Comparison of ENCODE assay signal across 8 cellular contexts in genomic region chr19:5622465-5623396, GRCh38. TPM values are rescaled to one million over a fixed set of nuclear protein-coding genes. Genes with fewer than 3 reads are reported as not detected.
A peak's percentile ranks its signal among the peaks of the same experiment; 100 is the strongest.
DNase-seq lines count a peak whose midpoint lies in the region; ATAC-seq lines count a peak whose summit lies in the region.

Gene SAFB, plus strand, starts transcription at chr19:5623083. Its CDS starts 123 bp downstream, at chr19:5623206.
Gene SAFB2, minus strand, starts transcription at chr19:5622776. Its CDS starts 61 bp downstream, at chr19:5622715.

- ATAC-seq in GM19351 (IDR thresholded peaks at IDR 0.05; ENCODE audit: unreplicated experiment) (peak; percentile 84), HG03521 (IDR thresholded peaks at IDR 0.05; ENCODE audit: unreplicated experiment) (peak; percentile 80), left colon (peak; percentile 91)

- intact Hi-C loops in left colon (cut with DNase I, micrococcal nuclease), result no loop called here

- no peaks in the 10 kb centered on the region for H3K27me3 ChIP-seq in BLaER1 treated with 17β-estradiol and CSF1 and Interleukin-3, amounts not matched to agents 10 nM and 100 nM

- H3K4me2 ChIP-seq in BLaER1 treated with 17β-estradiol and CSF1 and Interleukin-3, amounts not matched to agents 10 nM and 100 nM, result peak within 1 kb of the TSS; percentile 95 to 98 (median 97)

- H3K4me1 ChIP-seq in BLaER1 treated with 17β-estradiol and CSF1 and Interleukin-3, amounts not matched to agents 10 nM and 100 nM, result peaks cover 58 to 67% (median 63%) of the 10 kb centered on the region in 10 experiments

- H3K4me3 ChIP-seq in BLaER1 treated with 17β-estradiol and CSF1 and Interleukin-3, amounts not matched to agents 10 nM and 100 nM, result peak within 1 kb of the TSS; percentile 95 to 100 (median 99)

- H3K9ac ChIP-seq in BLaER1 treated with 17β-estradiol and CSF1 and Interleukin-3, amounts not matched to agents 10 nM and 100 nM, result peak within 1 kb of the TSS; percentile 95 to 99 (median 98)

- peaks cover 58 to 72% (median 68%) of the 10 kb centered on the region in 11 experiments for H3K36me3 ChIP-seq in BLaER1 treated with 17β-estradiol and CSF1 and Interleukin-3, amounts not matched to agents 10 nM and 100 nM

- no peaks in the 10 kb centered on the region for H3K9me3 ChIP-seq in BLaER1 treated with 17β-estradiol and CSF1 and Interleukin-3, amounts not matched to agents 10 nM and 100 nM (replicated peaks in 1 of 11)

- H4K20me1 ChIP-seq in BLaER1 treated with 17β-estradiol and CSF1 and Interleukin-3, amounts not matched to agents 10 nM and 100 nM, result peaks cover 68 to 92% (median 88%) of the 10 kb centered on the region in 11 experiments

- DNase-seq in NCI-H748 (lab: John Stamatoyannopoulos, UW; ENCODE audit: unreplicated experiment), result peak; percentile 99
- peak; percentile 99 for DNase-seq in activated CD4-positive, alpha-beta T cell treated with anti-CD3 and anti-CD28 coated beads, Interleukin-2, amount 50 U/mL, for 1 hour
- peak; percentile 89 for DNase-seq in cortex of kidney (lab: John Stamatoyannopoulos, UW)
- peak; percentile 99 for DNase-seq in left colon
- DNase-seq in stimulated activated CD4-positive, alpha-beta T cell treated with anti-CD3 and anti-CD28 coated beads, Interleukin-1b, Interleukin-23, amount 100 ng/mL, for 48 hours, result peak; percentile 100

- H3K27ac ChIP-seq in BLaER1 treated with 17β-estradiol and CSF1 and Interleukin-3, amounts not matched to agents 10 nM and 100 nM, result peak within 1 kb of the TSS; percentile 92 to 98 (median 96)

RNA-seq across cellular contexts. Expression of gene SAFB, which starts in this region (rescaled TPM):
- 10 to 100 TPM; 56.1 to 82.5 TPM for total RNA-seq in left colon

RNA-seq across cellular contexts. Expression of gene SAFB2, which starts in this region (rescaled TPM):
- total RNA-seq in left colon, result 10 to 100 TPM; 67.3 to 92.3 TPM

Comparison
In these comparisons a context has a peak if more than half of its experiments do, and no peak if none do; other contexts are left out.
1. Peak in every context shown above with its lines: DNase-seq, ATAC-seq, H3K4me3 ChIP-seq and H3K27ac ChIP-seq.